ENCODE assay signal across 8 cellular contexts in genomic region chr7:112495820-112496462, GRCh38. TPM values are rescaled to one million over a fixed set of nuclear protein-coding genes. Genes with fewer than 3 reads are reported as not detected.
DNase-seq lines count a peak whose midpoint lies in the region; ATAC-seq and TF ChIP-seq lines count a peak whose summit lies in the region.

No MANE protein-coding gene starts in this region.

- H3K27ac ChIP-seq in gastrocnemius medialis, result no peak overlapping the region

- TF ChIP-seq CTCF in BE2C (IDR thresholded peaks at IDR 0.05; ENCODE audit: low read depth, low read length) (peak; percentile 86), gastrocnemius medialis (IDR thresholded peaks at IDR 0.05 in 4 of 5, conservative IDR thresholded peaks at IDR 0.05 in 1 of 5) (peak; percentile 60 to 79 (median 66))

- H3K4me3 ChIP-seq in BE2C (ENCODE audit: low read depth, low read length) (peak overlapping the region; percentile 38), gastrocnemius medialis (no peak overlapping the region)

- H3K36me3 ChIP-seq in BE2C (no peaks in the 10 kb centered on the region), gastrocnemius medialis (no peaks in the 10 kb centered on the region)

- TF ChIP-seq POLR2A in gastrocnemius medialis (IDR thresholded peaks at IDR 0.05), result no peak

- H3K36me3 Mint-ChIP-seq in activated naive CD4-positive, alpha-beta T cell treated with anti-CD3 and anti-CD28 coated beads, Interleukin-2, amount 10 ng/mL, durations not matched to agents 7 days and 5 days, result no peaks in the 10 kb centered on the region

- intact Hi-C loops in Right ventricle myocardium superior (cut with DNase I), result loop anchor here (10.0 kb wide), 1 partner anchor 741 kb away; no protein-coding TSS in a partner anchor
- intact Hi-C loops in gastrocnemius medialis (cut with DNase I; ENCODE audit: low total_unique reads), result loop anchor here (5.0 kb wide), 2 partner anchors 84 to 754 kb away; no protein-coding TSS in a partner anchor

- no peaks in the 10 kb centered on the region for H3K4me1 Mint-ChIP-seq in activated naive CD4-positive, alpha-beta T cell treated with anti-CD3 and anti-CD28 coated beads, Interleukin-2, amount 10 ng/mL, durations not matched to agents 7 days and 5 days

- H3K4me3 Mint-ChIP-seq in activated naive CD4-positive, alpha-beta T cell treated with anti-CD3 and anti-CD28 coated beads, Interleukin-2, amount 10 ng/mL, durations not matched to agents 7 days and 5 days, result no peak overlapping the region

- DNase-seq in BE2C (peak; percentile 73), NCI-H774 (lab: John Stamatoyannopoulos, UW) (peak; percentile 18), Right ventricle myocardium superior (no peak), gastrocnemius medialis (peak; percentile 24 to 60)
- peak; percentile 52 for DNase-seq in activated naive CD4-positive, alpha-beta T cell treated with anti-CD3 and anti-CD28 coated beads, Interleukin-2, amount 10 ng/mL, durations not matched to agents 7 days and 5 days

- H3K27me3 Mint-ChIP-seq in activated naive CD4-positive, alpha-beta T cell treated with anti-CD3 and anti-CD28 coated beads, Interleukin-2, amount 10 ng/mL, durations not matched to agents 7 days and 5 days, result peaks cover 9% of the 10 kb centered on the region

- H3K9me3 ChIP-seq in BE2C (no peaks in the 10 kb centered on the region), gastrocnemius medialis (no peaks in the 10 kb centered on the region)

- CTCF ChIA-PET in activated naive CD4-positive, alpha-beta T cell treated with anti-CD3 and anti-CD28 coated beads, Interleukin-2, amount 10 ng/mL, durations not matched to agents 7 days and 5 days (lab: Charles Lee), result interaction anchor here (1.0 to 1.7 kb wide), 7 partner anchors 12 to 755 kb away, joined by 3 to 5 read pairs (median 4); no protein-coding TSS in a partner anchor

- no peaks in the 10 kb centered on the region for H3K4me1 ChIP-seq in BE2C
- H3K4me1 ChIP-seq in gastrocnemius medialis, result peaks cover 0 to 4% of the 10 kb centered on the region in 2 donors

- H3K9me3 Mint-ChIP-seq in activated naive CD4-positive, alpha-beta T cell treated with anti-CD3 and anti-CD28 coated beads, Interleukin-2, amount 10 ng/mL, durations not matched to agents 7 days and 5 days, result no peaks in the 10 kb centered on the region

- ATAC-seq in GM18502 (IDR thresholded peaks at IDR 0.05; ENCODE audit: poor library complexity, unreplicated experiment) (peak; percentile 59), HG03108 (IDR thresholded peaks at IDR 0.05; ENCODE audit: unreplicated experiment) (peak; percentile 51), Right ventricle myocardium superior (ENCODE audit: poor library complexity) (peak; percentile 90), gastrocnemius medialis (peak; percentile 86 to 94), HG02840 (IDR thresholded peaks at IDR 0.05; ENCODE audit: low FRiP score, unreplicated experiment) (no peak)

- H3K27ac Mint-ChIP-seq in activated naive CD4-positive, alpha-beta T cell treated with anti-CD3 and anti-CD28 coated beads, Interleukin-2, amount 10 ng/mL, durations not matched to agents 7 days and 5 days, result no peak overlapping the region

- in situ Hi-C loops in gastrocnemius medialis (cut with MboI; ENCODE audit: low sequenced_read_pairs in 4 of 4), result loop anchor here in 2 of 4 donors (10.0 to 25.0 kb wide), 3 partner anchors 284 to 934 kb away; partner anchors contain the start of genes DOCK4 (in 1 of the 2), IMMP2L (in 1 of the 2) and ZNF277 (in 1 of the 2)

- H3K27me3 ChIP-seq in BE2C, result no peaks in the 10 kb centered on the region
- no peaks in the 10 kb centered on the region for H3K27me3 ChIP-seq in gastrocnemius medialis

RNA-seq across cellular contexts. Expression of gene LSMEM1, which starts 15.2 kb away (rescaled TPM):
- polyA plus RNA-seq in BE2C (2012; ENCODE audit: insufficient read depth, insufficient read length, low read depth), result 8.0 TPM
- total RNA-seq in Right ventricle myocardium superior (1.1 TPM), gastrocnemius medialis (10 to 100 TPM in 1 of 4 donors, 1 to 10 TPM in 3; 2.2 to 18.4 (median 5.5) TPM)

RNA-seq across cellular contexts. Expression of gene IFRD1, which starts 45.7 kb away (rescaled TPM):
- 120 TPM for polyA plus RNA-seq in BE2C (2012; ENCODE audit: insufficient read depth, insufficient read length, low read depth)
- total RNA-seq in Right ventricle myocardium superior (18.0 TPM), gastrocnemius medialis (10 to 100 TPM; 37.8 to 70.8 (median 50.1) TPM)
